In genomic region chr9:2623866-2624682, GRCh38 we compare ENCODE assay signal across 9 cellular contexts. TPM values are rescaled to one million over a fixed set of nuclear protein-coding genes. Genes with fewer than 3 reads are reported as not detected.
DNase-seq lines count a peak whose midpoint lies in the region; ATAC-seq, FAIRE-seq and TF ChIP-seq lines count a peak whose summit lies in the region.
"Had no signal": no experiment of that assay in that cellular context is flagged by ENCODE, and none has a peak within 500 bp of the region (broad histone marks: within the 10 kb centered on the region; RNA-seq: fewer than 3 reads in every experiment).

No MANE protein-coding gene starts in this region.

- H3K4me1 ChIP-seq in adrenal gland (replicated peaks in 1 of 2): peaks cover 6 to 27% of the 10 kb centered on the region in 2 donors
- peaks cover 9 to 18% of the 10 kb centered on the region in 2 donors for H3K4me1 ChIP-seq in kidney (ENCODE audit: control insufficient read depth in 1 of 2, insufficient read depth in 1 of 2, low read depth in 1 of 2, low read length in 2 of 2)

- H3K27me3 Mint-ChIP-seq in activated CD4-positive, alpha-beta T cell treated with anti-CD3 and anti-CD28 coated beads, Interleukin-2, amount 10 ng/mL, durations not matched to agents 24 days and 14 days: peaks cover 45% of the 10 kb centered on the region

- peaks cover 6% of the 10 kb centered on the region for H3K9me3 Mint-ChIP-seq in activated CD4-positive, alpha-beta T cell treated with anti-CD3 and anti-CD28 coated beads, Interleukin-2, amount 10 ng/mL, durations not matched to agents 24 days and 14 days
- H3K9me3 Mint-ChIP-seq in stimulated activated effector memory CD8-positive, alpha-beta T cell treated with anti-CD3 and anti-CD28 coated beads, Interleukin-12 subunit alpha, Interleukin-12 subunit beta, amount 100 ng/mL, for 72 hours: no peaks in the 10 kb centered on the region

- in situ Hi-C loops in KBM-7 (cut with MboI; ENCODE audit: low pct_unique_long_range_greater_than_20kb, low sequenced_read_pairs): no loop called here

- no peak for TF ChIP-seq POLR2A in adrenal gland (IDR thresholded peaks at IDR 0.05)

- 46 to 61% (median 57%) methylated on average over 5 of the region's 5 CpGs for WGBS in adrenal gland, 4 donors

- H3K27ac Mint-ChIP-seq in activated CD4-positive, alpha-beta T cell treated with anti-CD3 and anti-CD28 coated beads, Interleukin-2, amount 10 ng/mL, durations not matched to agents 24 days and 14 days: no peak overlapping the region
- no peak overlapping the region for H3K27ac Mint-ChIP-seq in stimulated activated effector memory CD8-positive, alpha-beta T cell treated with anti-CD3 and anti-CD28 coated beads, Interleukin-12 subunit alpha, Interleukin-12 subunit beta, amount 100 ng/mL, for 72 hours

- H3K4me3 Mint-ChIP-seq in activated CD4-positive, alpha-beta T cell treated with anti-CD3 and anti-CD28 coated beads, Interleukin-2, amount 10 ng/mL, durations not matched to agents 24 days and 14 days: peak overlapping the region; percentile 96
- H3K4me3 Mint-ChIP-seq in stimulated activated effector memory CD8-positive, alpha-beta T cell treated with anti-CD3 and anti-CD28 coated beads, Interleukin-12 subunit alpha, Interleukin-12 subunit beta, amount 100 ng/mL, for 72 hours: peak overlapping the region; percentile 90

- H3K4me3 ChIP-seq in adrenal gland (peak overlapping the region in 1 of 4 donors; percentile 69), kidney (ENCODE audit: low read length in 2 of 2) (peak overlapping the region; percentile 71 to 73)

- ATAC-seq in stimulated activated effector memory CD8-positive, alpha-beta T cell treated with anti-CD3 and anti-CD28 coated beads, Interleukin-12 subunit alpha, Interleukin-12 subunit beta, amount 100 ng/mL, for 72 hours: no peak
- no peak for ATAC-seq in HG03571 (IDR thresholded peaks at IDR 0.05; ENCODE audit: unreplicated experiment)

- no peak for FAIRE-seq in kidney (lab: Jason Lieb, UNC)

- H3K36me3 ChIP-seq in adrenal gland (replicated peaks in 1 of 2) (no peaks in the 10 kb centered on the region), kidney (ENCODE audit: control insufficient read depth in 1 of 2, insufficient read depth in 2 of 2, low read length in 2 of 2) (no peaks in the 10 kb centered on the region)

- peaks cover 8% of the 10 kb centered on the region for H3K36me3 Mint-ChIP-seq in activated CD4-positive, alpha-beta T cell treated with anti-CD3 and anti-CD28 coated beads, Interleukin-2, amount 10 ng/mL, durations not matched to agents 24 days and 14 days (ENCODE audit: low read depth)
- H3K36me3 Mint-ChIP-seq in stimulated activated effector memory CD8-positive, alpha-beta T cell treated with anti-CD3 and anti-CD28 coated beads, Interleukin-12 subunit alpha, Interleukin-12 subunit beta, amount 100 ng/mL, for 72 hours: peaks cover 12% of the 10 kb centered on the region

- H3K4me1 Mint-ChIP-seq in activated CD4-positive, alpha-beta T cell treated with anti-CD3 and anti-CD28 coated beads, Interleukin-2, amount 10 ng/mL, durations not matched to agents 24 days and 14 days: peaks cover 16% of the 10 kb centered on the region
- peaks cover 19% of the 10 kb centered on the region for H3K4me1 Mint-ChIP-seq in stimulated activated effector memory CD8-positive, alpha-beta T cell treated with anti-CD3 and anti-CD28 coated beads, Interleukin-12 subunit alpha, Interleukin-12 subunit beta, amount 100 ng/mL, for 72 hours

- no peak for DNase-seq in activated CD4-positive, alpha-beta T cell treated with anti-CD3 and anti-CD28 coated beads, Interleukin-2, amount 10 ng/mL, durations not matched to agents 24 days and 14 days
- DNase-seq in activated CD4-positive, alpha-beta T cell treated with anti-CD3 and anti-CD28 coated beads for 4 hours: no peak
- no peak for DNase-seq in adrenal gland
- DNase-seq in kidney: no peak
- DNase-seq in stimulated activated effector memory CD8-positive, alpha-beta T cell treated with anti-CD3 and anti-CD28 coated beads, Interleukin-12 subunit alpha, Interleukin-12 subunit beta, amount 100 ng/mL, for 72 hours (ENCODE audit: low spot score in 2 of 2): no peak
- DNase-seq in KBM-7: no peak
- DNase-seq in HK-2 (ENCODE audit: unreplicated experiment): no peak

- peak overlapping the region in 4 of 5 donors; percentile 81 to 87 (median 84) for H3K27ac ChIP-seq in adrenal gland
- peak overlapping the region; percentile 77 to 85 for H3K27ac ChIP-seq in kidney (ENCODE audit: low read depth in 2 of 2, low read length in 2 of 2)
- H3K27ac ChIP-seq: SK-N-MC had no signal

- TF ChIP-seq CTCF in adrenal gland (IDR thresholded peaks at IDR 0.05) (no peak), kidney (IDR thresholded peaks at IDR 0.05; ENCODE audit: borderline replicate concordance, extremely low read depth, insufficient read depth) (no peak)

- intact Hi-C loops in activated CD4-positive, alpha-beta T cell treated with anti-CD3 and anti-CD28 coated beads, Interleukin-2, amount 10 ng/mL, durations not matched to agents 24 days and 14 days (cut with micrococcal nuclease): loop anchor here (2.0 to 10.0 kb wide), 6 partner anchors 15 to 747 kb away; partner anchors contain the start of gene SMARCA2
- intact Hi-C loops in adrenal gland (cut with DNase I): no loop called here
- intact Hi-C loops in kidney (cut with DNase I): no loop called here

- no peaks in the 10 kb centered on the region for H3K27me3 ChIP-seq in adrenal gland

- H3K9me3 ChIP-seq in adrenal gland (replicated peaks in 1 of 3) (no peaks in the 10 kb centered on the region), kidney (ENCODE audit: control insufficient read depth in 1 of 2, low read length in 2 of 2) (no peaks in the 10 kb centered on the region)

- H3K9ac ChIP-seq in kidney (ENCODE audit: low read length in 2 of 2): peak overlapping the region in 1 of 2 donors; percentile 82

RNA-seq across cellular contexts. Expression of gene VLDLR, which starts 2.5 kb away (rescaled TPM):
- 6.4 and 7.3 TPM in 2 replicates for total RNA-seq in activated CD4-positive, alpha-beta T cell treated with anti-CD3 and anti-CD28 coated beads, Interleukin-2, amount 10 ng/mL, durations not matched to agents 24 days and 14 days
- total RNA-seq in adrenal gland: 10 to 100 TPM; 24.9 to 54.1 (median 39.3) TPM
- 10 to 100 TPM in 1 of 3 donors, 1 to 10 TPM in 2; 8.0 to 27.0 (median 9.6) TPM for polyA plus RNA-seq in adrenal gland
- 24.2 TPM for total RNA-seq in kidney
- 8.6 TPM for polyA plus RNA-seq in kidney (ENCODE audit: insufficient read depth, low read depth, low replicate concordance)
